Comparison of ENCODE assay signal across 5 cellular contexts in genomic region chr11:131092469-131092868, GRCh38.
"Had no signal": no experiment of that assay in that cellular context is flagged by ENCODE, and none has a peak within 500 bp of the region (broad histone marks: within the 10 kb centered on the region; RNA-seq: fewer than 3 reads in every experiment).

No MANE protein-coding gene starts in this region.

- DNase-seq: H9, HCEC 1CT, KBM-7 had no signal

- H3K9me3 Mint-ChIP-seq: GM23338, IgD-negative memory B cell had no signal

- H3K4me2 ChIP-seq: GM23338 had no signal

- ATAC-seq: GM23338 had no signal

- H3K27ac Mint-ChIP-seq: GM23338, H9, IgD-negative memory B cell had no signal

- H3K27me3 Mint-ChIP-seq: IgD-negative memory B cell had no signal

- H3K4me1 Mint-ChIP-seq: IgD-negative memory B cell had no signal

- H3K4me3 Mint-ChIP-seq: GM23338, H9, IgD-negative memory B cell had no signal

- H2AFZ ChIP-seq: GM23338 had no signal

- H3K4me3 ChIP-seq: GM23338 had no signal
